Comparison of ENCODE assay signal across 8 cellular contexts in the genomic region with DNA sequence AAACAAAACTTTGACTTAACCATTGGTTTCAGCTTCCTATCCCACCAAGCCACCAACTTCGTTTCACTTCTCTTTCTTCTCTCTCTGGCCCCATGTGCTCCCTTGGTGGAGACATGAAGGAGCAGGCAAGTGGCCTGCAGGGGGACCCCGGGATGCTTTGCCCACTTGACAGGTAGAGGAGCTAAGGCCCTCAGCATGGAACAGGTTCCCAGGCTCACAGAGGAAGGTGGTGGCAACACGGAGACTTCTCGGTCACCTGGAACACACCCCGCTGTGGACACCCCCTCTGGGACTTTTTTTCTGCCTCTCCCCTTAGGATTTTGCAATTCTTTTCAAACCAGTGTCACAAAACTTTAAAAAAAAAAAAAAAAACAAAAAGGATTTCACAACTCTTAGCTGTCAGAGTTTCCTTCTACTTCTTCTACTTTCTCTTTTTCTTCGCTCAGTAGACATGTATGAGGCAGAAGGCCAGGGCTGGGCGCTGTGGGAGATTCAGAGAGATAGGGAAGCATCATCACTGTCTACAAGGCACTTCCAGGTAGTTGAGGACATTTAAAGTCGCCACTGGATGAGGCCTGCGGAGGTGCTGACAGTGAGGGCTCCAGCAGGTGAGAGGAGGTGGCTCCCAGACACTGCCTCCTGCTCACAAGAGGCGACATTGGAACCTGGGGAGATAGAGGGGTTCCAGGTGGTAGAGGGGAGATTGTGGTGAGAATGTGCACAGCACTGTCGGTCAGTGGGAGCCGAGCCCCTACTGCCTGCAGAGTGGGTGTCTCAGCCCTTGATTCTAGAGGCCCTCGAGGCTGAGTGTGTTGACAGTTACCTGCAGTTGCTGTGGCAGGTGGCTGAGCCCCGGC.
A peak's percentile ranks its signal among the peaks of the same experiment; 100 is the strongest.
DNase-seq lines count a peak whose midpoint lies in the region; ATAC-seq lines count a peak whose summit lies in the region.

No MANE protein-coding gene starts in this region.

- in situ Hi-C loops in KBM-7 (cut with MboI; ENCODE audit: low pct_unique_long_range_greater_than_20kb, low sequenced_read_pairs) = no loop called here

- ATAC-seq in GM21717 (IDR thresholded peaks at IDR 0.05; ENCODE audit: unreplicated experiment) = peak; percentile 69

- DNase-seq in DMS 273 (lab: John Stamatoyannopoulos, UW; ENCODE audit: unreplicated experiment) = peak; percentile 41
- no peak for DNase-seq in DMS 273 treated with DMSO at 0.1 percent for 48 hours (lab: John Stamatoyannopoulos, UW)
- peak; percentile 44 for DNase-seq in KBM-7
- peak; percentile 42 for DNase-seq in cerebellar cortex (ENCODE audit: low spot score)
- DNase-seq in pons (ENCODE audit: low spot score) = peak; percentile 77
- no peak for DNase-seq in T1000 (lab: John Stamatoyannopoulos, UW)
- no peak for DNase-seq in GM03348 (ENCODE audit: low spot score)

Comparison
In these comparisons a context has a peak if more than half of its experiments do, and no peak if none do; other contexts are left out.
1. DNase-seq: peak in DMS 273 (single experiment), KBM-7 (single experiment), cerebellar cortex (single experiment) and pons (single experiment); none in DMS 273 treated with DMSO at 0.1 percent for 48 hours (single experiment), T1000 (single experiment) and GM03348 (single experiment).